28 cellular contexts compared by ENCODE assay signal in genomic region chr4:21118301-21118700, GRCh38.
"Had no signal": no experiment of that assay in that cellular context is flagged by ENCODE, and none has a peak within 500 bp of the region (broad histone marks: within the 10 kb centered on the region; RNA-seq: fewer than 3 reads in every experiment).

No MANE protein-coding gene starts in this region.

- H3K27ac Mint-ChIP-seq: activated CD4-positive, alpha-beta memory T cell treated with anti-CD3 and anti-CD28 coated beads, Interleukin-2, amount 10 ng/mL, durations not matched to agents 7 days and 5 days; activated CD4-positive, alpha-beta T cell treated with anti-CD3 and anti-CD28 coated beads, Interleukin-2, amount 10 ng/mL, durations not matched to agents 7 days and 5 days; activated naive CD8-positive, alpha-beta T cell; activated T-cell treated with anti-CD3 and anti-CD28 coated beads, Interleukin-2, amount 50 U/mL, for 24 hours; activated T-cell treated with anti-CD3 and anti-CD28 coated beads, Interleukin-2, amount 50 U/mL, for 72 hours; activated T-helper 17 cell treated with anti-CD3 and anti-CD28 coated beads, Interleukin-2, amount 50 U/mL, for 72 hours; T-cell; T-helper 1 cell treated with Interleukin-12 subunit alpha and Interleukin-12 subunit beta and Interleukin-4 antibody, amounts not matched to agents 30 μg/mL and 1 μg/mL, for 36 hours; T-helper 2 cell treated with Interferon-gamma antibody and Interleukin-4, amounts not matched to agents 5 μg/mL and 100 μg/mL, for 36 hours had no signal

- H3K4me1 ChIP-seq: esophagus squamous epithelium, gastroesophageal sphincter, heart right ventricle had no signal

- DNase-seq: activated CD4-positive, alpha-beta memory T cell treated with anti-CD3 and anti-CD28 coated beads, Interleukin-2, amount 10 ng/mL, durations not matched to agents 7 days and 5 days; activated CD4-positive, alpha-beta T cell treated with anti-CD3 and anti-CD28 coated beads for 1 hour; activated CD4-positive, alpha-beta T cell treated with anti-CD3 and anti-CD28 coated beads for 4 hours; activated CD4-positive, alpha-beta T cell treated with anti-CD3 and anti-CD28 coated beads, Interleukin-2, amount 10 ng/mL, durations not matched to agents 7 days and 5 days; activated CD4-positive, alpha-beta T cell treated with anti-CD3 and anti-CD28 coated beads, Interleukin-2, amount 50 U/mL, for 4 hours; activated CD8-positive, alpha-beta memory T cell treated with anti-CD3 and anti-CD28 coated beads, Interleukin-2, amount 50 U/mL, for 48 hours; activated effector memory CD4-positive, alpha-beta T cell treated with Interleukin-2 at 50 U/mL for 16 hours; activated gamma-delta T cell treated with Interleukin-2 at 50 U/mL for 16 hours; activated naive CD4-positive, alpha-beta T cell treated with anti-CD3 and anti-CD28 coated beads, Interleukin-2, amount 50 U/mL, for 16 hours; activated naive CD4-positive, alpha-beta T cell treated with Interleukin-2 at 50 U/mL for 16 hours; activated T-cell treated with anti-CD3 and anti-CD28 coated beads for 4 hours; activated T-cell treated with anti-CD3 and anti-CD28 coated beads, Interleukin-2, amount 50 U/mL, for 24 hours; activated T-cell treated with anti-CD3 and anti-CD28 coated beads, Interleukin-2, amount 50 U/mL, for 72 hours; amniotic stem cell; brain microvascular endothelial cell; cortex of kidney; dermis blood vessel endothelial cell; effector CD4-positive, alpha-beta T cell; esophagus squamous epithelium; foreskin melanocyte; heart right ventricle; T-cell had no signal

- ATAC-seq: activated T-cell treated with anti-CD3 and anti-CD28 coated beads, Interleukin-2, amount 50 U/mL, for 72 hours; activated T-helper 17 cell treated with anti-CD3 and anti-CD28 coated beads, Interleukin-2, amount 50 U/mL, for 72 hours; gastroesophageal sphincter; heart right ventricle; T-cell had no signal

- H3K27ac ChIP-seq: brain microvascular endothelial cell, epithelial cell of prostate, esophagus squamous epithelium, gastroesophageal sphincter, heart right ventricle had no signal

- H3K27me3 Mint-ChIP-seq: activated CD4-positive, alpha-beta memory T cell treated with anti-CD3 and anti-CD28 coated beads, Interleukin-2, amount 10 ng/mL, durations not matched to agents 7 days and 5 days; activated CD4-positive, alpha-beta T cell treated with anti-CD3 and anti-CD28 coated beads, Interleukin-2, amount 10 ng/mL, durations not matched to agents 7 days and 5 days; activated naive CD8-positive, alpha-beta T cell; activated T-cell treated with anti-CD3 and anti-CD28 coated beads, Interleukin-2, amount 50 U/mL, for 24 hours; activated T-helper 17 cell treated with anti-CD3 and anti-CD28 coated beads, Interleukin-2, amount 50 U/mL, for 72 hours; T-cell had no signal

- H3K4me3 ChIP-seq: esophagus squamous epithelium, gastroesophageal sphincter, heart right ventricle had no signal

- H3K4me3 Mint-ChIP-seq: activated CD4-positive, alpha-beta memory T cell treated with anti-CD3 and anti-CD28 coated beads, Interleukin-2, amount 10 ng/mL, durations not matched to agents 7 days and 5 days; activated CD4-positive, alpha-beta T cell treated with anti-CD3 and anti-CD28 coated beads, Interleukin-2, amount 10 ng/mL, durations not matched to agents 7 days and 5 days; activated naive CD8-positive, alpha-beta T cell; activated T-cell treated with anti-CD3 and anti-CD28 coated beads, Interleukin-2, amount 50 U/mL, for 24 hours; activated T-cell treated with anti-CD3 and anti-CD28 coated beads, Interleukin-2, amount 50 U/mL, for 72 hours; activated T-helper 17 cell treated with anti-CD3 and anti-CD28 coated beads, Interleukin-2, amount 50 U/mL, for 72 hours; T-cell; T-helper 1 cell treated with Interleukin-12 subunit alpha and Interleukin-12 subunit beta and Interleukin-4 antibody, amounts not matched to agents 30 μg/mL and 1 μg/mL, for 36 hours; T-helper 2 cell treated with Interferon-gamma antibody and Interleukin-4, amounts not matched to agents 5 μg/mL and 100 μg/mL, for 36 hours had no signal

- H3K27me3 ChIP-seq: brain microvascular endothelial cell, esophagus squamous epithelium, gastroesophageal sphincter, heart right ventricle had no signal

- H3K36me3 Mint-ChIP-seq: activated naive CD8-positive, alpha-beta T cell; T-cell had no signal

- H3K36me3 ChIP-seq: brain microvascular endothelial cell, esophagus squamous epithelium, gastroesophageal sphincter, heart right ventricle had no signal

- H3K9me3 ChIP-seq: esophagus squamous epithelium, gastroesophageal sphincter had no signal

- H3K4me1 Mint-ChIP-seq: activated CD4-positive, alpha-beta memory T cell treated with anti-CD3 and anti-CD28 coated beads, Interleukin-2, amount 10 ng/mL, durations not matched to agents 7 days and 5 days; activated CD4-positive, alpha-beta T cell treated with anti-CD3 and anti-CD28 coated beads, Interleukin-2, amount 10 ng/mL, durations not matched to agents 7 days and 5 days; activated T-helper 17 cell treated with anti-CD3 and anti-CD28 coated beads, Interleukin-2, amount 50 U/mL, for 72 hours; T-cell had no signal
